1 cellular context compared by ENCODE assay signal in the genomic region with DNA sequence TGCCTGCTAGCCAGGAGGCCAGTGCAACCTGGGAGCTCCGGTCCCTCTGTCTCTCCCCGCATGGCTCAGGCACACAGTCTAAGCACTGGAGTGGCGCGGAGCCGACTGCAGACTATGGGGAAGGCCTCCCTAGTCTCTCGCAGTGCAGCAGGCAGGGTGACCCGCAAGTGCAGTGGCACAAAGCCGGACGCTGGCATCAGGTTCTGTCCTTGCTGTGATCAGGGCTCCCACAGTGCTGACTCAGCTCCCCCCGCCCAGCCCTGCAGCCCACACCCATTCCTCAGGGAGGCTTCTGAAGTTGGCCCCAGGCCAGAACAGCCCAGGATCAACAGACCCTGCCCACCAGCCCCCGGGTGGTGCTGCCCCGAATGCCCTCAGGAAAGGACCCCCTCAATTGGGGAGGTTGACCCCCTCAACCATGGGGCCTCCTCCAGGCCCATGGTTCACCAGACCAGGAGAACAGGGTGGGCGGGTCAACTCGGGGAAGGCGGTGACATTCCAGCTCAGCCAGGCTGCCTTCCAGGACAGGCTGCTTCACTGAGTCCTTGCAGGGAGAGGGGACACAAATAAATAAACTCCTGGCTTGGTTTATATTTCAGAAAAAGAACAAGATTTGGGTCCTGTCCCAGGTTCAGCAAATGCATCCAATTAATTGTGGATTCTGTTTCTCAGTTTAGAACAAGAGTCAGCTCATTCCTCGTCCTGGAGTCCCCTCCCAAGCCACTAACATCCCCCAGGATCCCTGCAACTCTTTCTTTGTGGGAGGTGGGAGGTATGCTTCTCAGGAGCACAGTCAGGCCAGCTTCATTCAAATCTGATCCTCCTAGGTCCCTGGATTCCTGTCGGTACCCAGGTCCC.
TF ChIP-seq lines count a peak whose summit lies in the region.

No MANE protein-coding gene starts in this region.

TF ChIP-seq in HEK293, 187 proteins besides CTCF, POLR2A, EP300 and RAD21 (continued from another document):
- TF ChIP-seq, protein P1, sequence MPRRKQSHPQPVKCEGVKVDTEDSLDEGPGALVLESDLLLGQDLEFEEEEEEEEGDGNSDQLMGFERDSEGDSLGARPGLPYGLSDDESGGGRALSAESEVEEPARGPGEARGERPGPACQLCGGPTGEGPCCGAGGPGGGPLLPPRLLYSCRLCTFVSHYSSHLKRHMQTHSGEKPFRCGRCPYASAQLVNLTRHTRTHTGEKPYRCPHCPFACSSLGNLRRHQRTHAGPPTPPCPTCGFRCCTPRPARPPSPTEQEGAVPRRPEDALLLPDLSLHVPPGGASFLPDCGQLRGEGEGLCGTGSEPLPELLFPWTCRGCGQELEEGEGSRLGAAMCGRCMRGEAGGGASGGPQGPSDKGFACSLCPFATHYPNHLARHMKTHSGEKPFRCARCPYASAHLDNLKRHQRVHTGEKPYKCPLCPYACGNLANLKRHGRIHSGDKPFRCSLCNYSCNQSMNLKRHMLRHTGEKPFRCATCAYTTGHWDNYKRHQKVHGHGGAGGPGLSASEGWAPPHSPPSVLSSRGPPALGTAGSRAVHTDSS (tag by site-specific recombination; IDR thresholded peaks at IDR 0.05) = no peak
- TF ChIP-seq ZNF510 (tag by site-specific recombination; IDR thresholded peaks at IDR 0.05; ENCODE audit: insufficient replicate concordance) = no peak
- TF ChIP-seq, protein P2, sequence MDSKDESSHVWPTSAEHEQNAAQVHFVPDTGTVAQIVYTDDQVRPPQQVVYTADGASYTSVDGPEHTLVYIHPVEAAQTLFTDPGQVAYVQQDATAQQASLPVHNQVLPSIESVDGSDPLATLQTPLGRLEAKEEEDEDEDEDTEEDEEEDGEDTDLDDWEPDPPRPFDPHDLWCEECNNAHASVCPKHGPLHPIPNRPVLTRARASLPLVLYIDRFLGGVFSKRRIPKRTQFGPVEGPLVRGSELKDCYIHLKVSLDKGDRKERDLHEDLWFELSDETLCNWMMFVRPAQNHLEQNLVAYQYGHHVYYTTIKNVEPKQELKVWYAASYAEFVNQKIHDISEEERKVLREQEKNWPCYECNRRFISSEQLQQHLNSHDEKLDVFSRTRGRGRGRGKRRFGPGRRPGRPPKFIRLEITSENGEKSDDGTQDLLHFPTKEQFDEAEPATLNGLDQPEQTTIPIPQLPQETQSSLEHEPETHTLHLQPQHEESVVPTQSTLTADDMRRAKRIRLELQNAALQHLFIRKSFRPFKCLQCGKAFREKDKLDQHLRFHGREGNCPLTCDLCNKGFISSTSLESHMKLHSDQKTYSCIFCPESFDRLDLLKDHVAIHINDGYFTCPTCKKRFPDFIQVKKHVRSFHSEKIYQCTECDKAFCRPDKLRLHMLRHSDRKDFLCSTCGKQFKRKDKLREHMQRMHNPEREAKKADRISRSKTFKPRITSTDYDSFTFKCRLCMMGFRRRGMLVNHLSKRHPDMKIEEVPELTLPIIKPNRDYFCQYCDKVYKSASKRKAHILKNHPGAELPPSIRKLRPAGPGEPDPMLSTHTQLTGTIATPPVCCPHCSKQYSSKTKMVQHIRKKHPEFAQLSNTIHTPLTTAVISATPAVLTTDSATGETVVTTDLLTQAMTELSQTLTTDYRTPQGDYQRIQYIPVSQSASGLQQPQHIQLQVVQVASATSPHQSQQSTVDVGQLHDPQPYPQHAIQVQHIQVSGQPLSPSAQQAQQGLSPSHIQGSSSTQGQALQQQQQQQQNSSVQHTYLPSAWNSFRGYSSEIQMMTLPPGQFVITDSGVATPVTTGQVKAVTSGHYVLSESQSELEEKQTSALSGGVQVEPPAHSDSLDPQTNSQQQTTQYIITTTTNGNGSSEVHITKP (tag by site-specific recombination; IDR thresholded peaks at IDR 0.05) = peak; percentile 70; the same call in 1 of the 2 replicates
- no peak for TF ChIP-seq GLI2 (tag by site-specific recombination; IDR thresholded peaks at IDR 0.05; ENCODE audit: borderline replicate concordance, low read depth)
- no peak for TF ChIP-seq ZNF16 (tag by site-specific recombination; IDR thresholded peaks at IDR 0.05; ENCODE audit: low read depth)
- TF ChIP-seq, protein P3, sequence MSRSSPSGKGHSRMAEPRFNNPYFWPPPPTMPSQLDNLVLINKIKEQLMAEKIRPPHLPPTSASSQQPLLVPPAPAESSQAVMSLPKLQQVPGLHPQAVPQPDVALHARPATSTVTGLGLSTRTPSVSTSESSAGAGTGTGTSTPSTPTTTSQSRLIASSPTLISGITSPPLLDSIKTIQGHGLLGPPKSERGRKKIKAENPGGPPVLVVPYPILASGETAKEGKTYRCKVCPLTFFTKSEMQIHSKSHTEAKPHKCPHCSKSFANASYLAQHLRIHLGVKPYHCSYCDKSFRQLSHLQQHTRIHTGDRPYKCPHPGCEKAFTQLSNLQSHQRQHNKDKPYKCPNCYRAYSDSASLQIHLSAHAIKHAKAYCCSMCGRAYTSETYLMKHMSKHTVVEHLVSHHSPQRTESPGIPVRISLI (tag by site-specific recombination; IDR thresholded peaks at IDR 0.05) = no peak
- TF ChIP-seq, protein P4, sequence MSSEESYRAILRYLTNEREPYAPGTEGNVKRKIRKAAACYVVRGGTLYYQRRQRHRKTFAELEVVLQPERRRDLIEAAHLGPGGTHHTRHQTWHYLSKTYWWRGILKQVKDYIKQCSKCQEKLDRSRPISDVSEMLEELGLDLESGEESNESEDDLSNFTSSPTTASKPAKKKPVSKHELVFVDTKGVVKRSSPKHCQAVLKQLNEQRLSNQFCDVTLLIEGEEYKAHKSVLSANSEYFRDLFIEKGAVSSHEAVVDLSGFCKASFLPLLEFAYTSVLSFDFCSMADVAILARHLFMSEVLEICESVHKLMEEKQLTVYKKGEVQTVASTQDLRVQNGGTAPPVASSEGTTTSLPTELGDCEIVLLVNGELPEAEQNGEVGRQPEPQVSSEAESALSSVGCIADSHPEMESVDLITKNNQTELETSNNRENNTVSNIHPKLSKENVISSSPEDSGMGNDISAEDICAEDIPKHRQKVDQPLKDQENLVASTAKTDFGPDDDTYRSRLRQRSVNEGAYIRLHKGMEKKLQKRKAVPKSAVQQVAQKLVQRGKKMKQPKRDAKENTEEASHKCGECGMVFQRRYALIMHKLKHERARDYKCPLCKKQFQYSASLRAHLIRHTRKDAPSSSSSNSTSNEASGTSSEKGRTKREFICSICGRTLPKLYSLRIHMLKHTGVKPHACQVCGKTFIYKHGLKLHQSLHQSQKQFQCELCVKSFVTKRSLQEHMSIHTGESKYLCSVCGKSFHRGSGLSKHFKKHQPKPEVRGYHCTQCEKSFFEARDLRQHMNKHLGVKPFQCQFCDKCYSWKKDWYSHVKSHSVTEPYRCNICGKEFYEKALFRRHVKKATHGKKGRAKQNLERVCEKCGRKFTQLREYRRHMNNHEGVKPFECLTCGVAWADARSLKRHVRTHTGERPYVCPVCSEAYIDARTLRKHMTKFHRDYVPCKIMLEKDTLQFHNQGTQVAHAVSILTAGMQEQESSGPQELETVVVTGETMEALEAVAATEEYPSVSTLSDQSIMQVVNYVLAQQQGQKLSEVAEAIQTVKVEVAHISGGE (tag by site-specific recombination; conservative IDR thresholded peaks at IDR 0.05; ENCODE audit: low read depth) = no peak
- TF ChIP-seq, protein P5, sequence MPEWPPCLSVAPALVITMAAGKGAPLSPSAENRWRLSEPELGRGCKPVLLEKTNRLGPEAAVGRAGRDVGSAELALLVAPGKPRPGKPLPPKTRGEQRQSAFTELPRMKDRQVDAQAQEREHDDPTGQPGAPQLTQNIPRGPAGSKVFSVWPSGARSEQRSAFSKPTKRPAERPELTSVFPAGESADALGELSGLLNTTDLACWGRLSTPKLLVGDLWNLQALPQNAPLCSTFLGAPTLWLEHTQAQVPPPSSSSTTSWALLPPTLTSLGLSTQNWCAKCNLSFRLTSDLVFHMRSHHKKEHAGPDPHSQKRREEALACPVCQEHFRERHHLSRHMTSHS (tag by site-specific recombination; IDR thresholded peaks at IDR 0.05) = no peak
- no peak for TF ChIP-seq ZNF530 (tag by site-specific recombination; IDR thresholded peaks at IDR 0.05; ENCODE audit: low read depth)
- peak; percentile 34; the same call in 1 of the 2 replicates for TF ChIP-seq GLIS2 (tag by site-specific recombination; IDR thresholded peaks at IDR 0.05)
- TF ChIP-seq ZNF600 (tag by site-specific recombination; IDR thresholded peaks at IDR 0.05) = 0 out of 2 replicates have a peak, but pooled peaks have one; percentile 40
